8 cellular contexts compared by ENCODE assay signal in the genomic region with DNA sequence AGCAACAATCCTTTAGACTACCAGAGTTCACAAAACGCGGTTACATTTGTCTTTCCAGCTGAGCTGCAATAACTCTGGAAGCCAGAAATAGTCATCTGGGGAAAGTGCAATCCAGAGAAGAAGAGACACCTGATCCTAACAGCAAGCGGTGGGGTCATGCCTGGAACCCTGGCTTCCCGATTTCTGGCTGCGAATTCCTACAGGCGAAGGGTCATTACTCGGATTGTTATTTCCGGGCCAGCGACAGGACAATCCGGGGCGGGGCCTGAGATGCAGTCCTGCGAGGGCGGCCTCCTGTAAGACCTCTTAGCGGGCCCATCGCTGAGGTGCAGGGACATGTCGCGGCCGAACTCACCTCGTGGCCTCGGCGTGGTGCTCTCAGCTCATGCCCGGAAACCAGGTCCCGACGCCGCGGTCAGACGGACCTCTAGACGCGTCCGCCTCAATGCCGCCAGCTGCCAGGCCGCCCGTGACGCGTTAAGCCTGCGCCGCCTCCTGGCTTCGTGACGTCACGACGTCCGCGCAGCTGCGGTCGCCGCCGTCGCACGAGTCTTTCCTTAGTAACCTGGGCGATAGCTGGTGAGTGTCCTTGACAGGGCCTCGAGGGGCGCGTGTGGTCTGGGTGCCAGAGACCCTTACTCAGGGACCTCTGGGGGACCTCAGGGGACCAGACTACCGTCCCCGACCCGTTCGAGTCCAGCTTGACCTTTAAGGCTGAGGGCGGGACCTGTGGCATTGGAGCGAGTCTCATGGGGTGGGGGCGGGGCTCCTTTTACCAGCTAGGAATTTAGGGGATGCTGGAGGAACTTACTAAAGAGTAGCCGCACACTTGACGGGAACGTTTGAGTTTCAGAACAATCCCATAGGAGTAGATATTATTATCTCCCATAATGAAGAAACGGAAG. TPM values are rescaled to one million over a fixed set of nuclear protein-coding genes. Genes with fewer than 3 reads are reported as not detected.
A peak's percentile ranks its signal among the peaks of the same experiment; 100 is the strongest.
DNase-seq lines count a peak whose midpoint lies in the region; ATAC-seq and TF ChIP-seq lines count a peak whose summit lies in the region.

Gene MRRF, plus strand, starts transcription at position 523 of the 905 bp plus-strand sequence. CDS start 6,010 bp downstream, outside the sequence.
Gene RBM18, minus strand, starts transcription at position 481 of the 905 bp plus-strand sequence. CDS start 3,348 bp downstream, outside the sequence.

- under 1% methylated on average over 61 of the region's 64 CpGs for WGBS in HUES64

- H3K27ac ChIP-seq in HUES64 (ENCODE audit: low read depth, low read length), result peak within 1 kb of the TSS; percentile 85

- H3K9ac ChIP-seq in HUES64 (ENCODE audit: low read depth, low read length), result peak within 1 kb of the TSS; percentile 91

- DNase-seq in DMS 273 (lab: John Stamatoyannopoulos, UW; ENCODE audit: unreplicated experiment) (peak; percentile 95), OCI-M1 (lab: John Stamatoyannopoulos, UW) (peak; percentile 94), activated T-cell treated with anti-CD3 and anti-CD28 coated beads for 48 hours (ENCODE audit: low read depth) (peak; percentile 89), epithelial cell of proximal tubule (ENCODE audit: low read depth) (no peak), mucosa of gallbladder (ENCODE audit: low spot score) (peak; percentile 91)
- DNase-seq in stimulated activated CD8-positive, alpha-beta memory T cell treated with anti-CD3 and anti-CD28 coated beads, Interleukin-4, amount 100 ng/mL, for 24 hours (ENCODE audit: low read depth), result peak; percentile 84

- H3K36me3 ChIP-seq in HUES64 (ENCODE audit: insufficient read depth, low read length), result peaks cover 12% of the 10 kb centered on the region

- no peaks in the 10 kb centered on the region for H3K27me3 ChIP-seq in HUES64 (ENCODE audit: insufficient read depth, low read length)

- H3K4me1 ChIP-seq in HUES64 (ENCODE audit: insufficient read depth, low read length), result peaks cover 13% of the 10 kb centered on the region

- no peaks in the 10 kb centered on the region for H3K9me3 ChIP-seq in HUES64 (ENCODE audit: insufficient read depth, low read depth, low read length)

- TF ChIP-seq CTCF in epithelial cell of proximal tubule (conservative IDR thresholded peaks at IDR 0.05; ENCODE audit: low read depth, low read length), result no peak

- peak; percentile 72 for ATAC-seq in GM21447 (IDR thresholded peaks at IDR 0.05; ENCODE audit: unreplicated experiment)

- H3K4me3 ChIP-seq in HUES64 (ENCODE audit: low read length) (peak within 1 kb of the TSS; percentile 93), epithelial cell of proximal tubule (ENCODE audit: low read depth, low read length) (peak within 1 kb of the TSS; percentile 98)

RNA-seq across cellular contexts. Expression of gene MRRF, which starts in this region (rescaled TPM):
- polyA plus RNA-seq in HUES64 (2013, experiment 1 of 2), result 33.9 TPM
- 32.8 TPM for polyA plus RNA-seq in HUES64 (2013, experiment 2 of 2)
- 27.3 and 48.8 TPM in 2 replicates for total RNA-seq in epithelial cell of proximal tubule
- total RNA-seq in mucosa of gallbladder, result 26.3 TPM

RNA-seq across cellular contexts. Expression of gene RBM18, which starts in this region (rescaled TPM):
- 15.5 TPM for polyA plus RNA-seq in HUES64 (2013, experiment 1 of 2)
- polyA plus RNA-seq in HUES64 (2013, experiment 2 of 2), result 19.0 TPM
- total RNA-seq in epithelial cell of proximal tubule (8.4 and 13.9 TPM in 2 replicates), mucosa of gallbladder (21.3 TPM)
